8 cellular contexts compared by ENCODE assay signal in the genomic region with DNA sequence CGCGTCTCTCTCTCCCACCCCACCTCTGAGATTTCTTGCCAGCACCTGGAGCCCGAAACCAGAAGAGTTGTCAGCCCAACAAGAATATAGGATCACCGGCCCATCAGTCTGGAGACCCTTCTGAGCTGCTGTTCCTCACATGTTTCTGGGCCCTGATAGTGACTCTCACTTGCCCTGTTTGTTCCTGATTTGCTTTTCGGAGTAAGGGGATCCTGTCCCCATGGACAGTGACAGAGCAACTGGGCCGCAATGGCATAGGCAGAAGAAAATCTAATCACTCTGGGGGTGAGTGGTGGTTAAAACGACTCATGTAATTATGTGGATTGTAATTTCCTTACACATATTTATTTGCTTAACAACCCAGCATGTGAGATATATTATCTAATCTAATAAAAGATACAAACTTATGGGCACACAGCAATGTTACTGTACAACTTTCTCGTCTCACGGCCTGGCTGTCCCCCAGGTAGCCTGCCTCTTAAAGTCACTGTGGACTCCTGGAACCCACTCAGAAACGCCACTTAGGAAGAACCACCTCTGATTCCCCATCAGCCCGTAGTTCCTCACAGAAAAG. TPM values are rescaled to one million over a fixed set of nuclear protein-coding genes. Genes with fewer than 3 reads are reported as not detected.
DNase-seq lines count a peak whose midpoint lies in the region; ATAC-seq and TF ChIP-seq lines count a peak whose summit lies in the region.

No MANE protein-coding gene starts in this region.

- no peaks in the 10 kb centered on the region for H3K9me3 ChIP-seq in ES-I3 (ENCODE audit: control insufficient read depth, insufficient read depth, low read length)
- H3K9me3 ChIP-seq in SJCRH30 (replicated peaks): no peaks in the 10 kb centered on the region
- no peaks in the 10 kb centered on the region for H3K9me3 ChIP-seq in sigmoid colon

- TF ChIP-seq POLR2A in sigmoid colon (IDR thresholded peaks at IDR 0.05): no peak

- peak overlapping the region; percentile 68 for H3K4me3 ChIP-seq in SJCRH30
- peak overlapping the region; percentile 80 for H3K4me3 ChIP-seq in fibroblast of the aortic adventitia (ENCODE audit: low read depth, low read length)
- peak overlapping the region; percentile 35 to 73 (median 68) for H3K4me3 ChIP-seq in sigmoid colon

- WGBS in sigmoid colon, 2 donors: 28 to 54% methylated on average over 11 of the region's 11 CpGs

- peaks cover 6% of the 10 kb centered on the region; the same call in 1 of the 2 replicates for H3K4me1 ChIP-seq in ES-I3 (ENCODE audit: insufficient read depth, low read length)
- H3K4me1 ChIP-seq in SJCRH30: peaks cover 13% of the 10 kb centered on the region
- H3K4me1 ChIP-seq in sigmoid colon: peaks cover 0 to 41% (median 30%) of the 10 kb centered on the region in 4 donors

- no peaks in the 10 kb centered on the region for H3K27me3 ChIP-seq in SJCRH30
- no peaks in the 10 kb centered on the region for H3K27me3 ChIP-seq in sigmoid colon

- H3K36me3 ChIP-seq in ES-I3 (ENCODE audit: insufficient read depth, low read length) (no peaks in the 10 kb centered on the region), SJCRH30 (no peaks in the 10 kb centered on the region), sigmoid colon (no peaks in the 10 kb centered on the region)

- DNase-seq in SJCRH30 (peak; percentile 16 to 41), fibroblast of the aortic adventitia (ENCODE audit: low read depth) (no peak), sigmoid colon (no peak), kidney tubule cell (ENCODE audit: low spot score) (no peak)
- no peak for DNase-seq in activated effector memory CD4-positive, alpha-beta T cell treated with anti-CD3 and anti-CD28 coated beads, Interleukin-2, amount 50 U/mL, for 16 hours

- no peak for TF ChIP-seq EP300 in sigmoid colon (IDR thresholded peaks at IDR 0.05)

- no peak for TF ChIP-seq CTCF in fibroblast of the aortic adventitia (IDR thresholded peaks at IDR 0.05; ENCODE audit: insufficient read depth, low read length)
- no peak for TF ChIP-seq CTCF in sigmoid colon (IDR thresholded peaks at IDR 0.05)

- H3K27ac ChIP-seq in SJCRH30 (peak overlapping the region; percentile 63; the same call in 1 of the 2 replicates), sigmoid colon (peak overlapping the region; percentile 81 to 89 (median 86))

- ATAC-seq in HG02852 (IDR thresholded peaks at IDR 0.05; ENCODE audit: unreplicated experiment) (no peak), HG03432 (IDR thresholded peaks at IDR 0.05; ENCODE audit: unreplicated experiment) (no peak)

- intact Hi-C loops in sigmoid colon (cut with DNase I): no loop called here

- H3K9ac ChIP-seq in ES-I3 (ENCODE audit: low read depth, low read length): peak overlapping the region; percentile 42; the same call in 1 of the 2 replicates

RNA-seq across cellular contexts. Expression of a gene that starts 0.7 kb away (rescaled TPM):
- total RNA-seq in SJCRH30 (2014; rRNA removed; shearing (Covaris generic)): 14.4 and 17.8 TPM in 2 replicates
- total RNA-seq in fibroblast of the aortic adventitia (ENCODE audit: low replicate concordance): 8.2 and 17.6 TPM in 2 replicates
- total RNA-seq in sigmoid colon: 10 to 100 TPM; 21.7 to 33.3 (median 27.8) TPM
- 1 to 10 TPM; 1.2 to 4.3 (median 2.5) TPM for polyA plus RNA-seq in sigmoid colon

Comparison
In these comparisons a context has a peak if more than half of its experiments do, and no peak if none do; other contexts are left out.
1. DNase-seq: peak in SJCRH30 (2 of 2); none in fibroblast of the aortic adventitia (single experiment), sigmoid colon (single experiment), activated effector memory CD4-positive, alpha-beta T cell treated with anti-CD3 and anti-CD28 coated beads, Interleukin-2, amount 50 U/mL, for 16 hours (single experiment) and kidney tubule cell (single experiment).
2. Peak in every context shown above with its lines, with median percentiles within 50 percentile points of each other: H3K4me3 ChIP-seq.